1 cellular context compared by ENCODE assay signal in genomic region chr17:42866631-42867575, GRCh38.
A peak's percentile ranks its signal among the peaks of the same experiment; 100 is the strongest.
TF ChIP-seq lines count a peak whose summit lies in the region.

No MANE protein-coding gene starts in this region.

TF ChIP-seq in HepG2, 621 proteins besides CTCF, POLR2A, EP300 and RAD21 (continued from another document and continues in another):
- no peak for TF ChIP-seq FOXO4 (CRISPR knock-in tag; conservative IDR thresholded peaks at IDR 0.05)
- peak; percentile 43; the same call in 1 of the 2 replicates for TF ChIP-seq TFAP4 (IDR thresholded peaks at IDR 0.05; ENCODE audit: borderline replicate concordance, low read depth)
- no peak for TF ChIP-seq SIN3A (IDR thresholded peaks at IDR 0.05; ENCODE audit: borderline replicate concordance, low read depth, low read length)
- peak; percentile 78 for TF ChIP-seq HNF1A (IDR thresholded peaks at IDR 0.05; ENCODE audit: low read depth)
- TF ChIP-seq HNF1A (CRISPR knock-in tag; IDR thresholded peaks at IDR 0.05; ENCODE audit: borderline replicate concordance) = peak; percentile 90; the same call in 1 of the 2 replicates
- peak; percentile 100 for TF ChIP-seq ZNF232 (CRISPR knock-in tag; IDR thresholded peaks at IDR 0.05; ENCODE audit: borderline replicate concordance)
- no peak for TF ChIP-seq MAZ (IDR thresholded peaks at IDR 0.05; ENCODE audit: borderline replicate concordance, low read depth, low read length)
- no peak for TF ChIP-seq MAZ (CRISPR knock-in tag; IDR thresholded peaks at IDR 0.05; ENCODE audit: low read depth)
- no peak for TF ChIP-seq GZF1 (CRISPR knock-in tag; IDR thresholded peaks at IDR 0.05)
- TF ChIP-seq STAT5B (CRISPR knock-in tag; IDR thresholded peaks at IDR 0.05) = no peak
- TF ChIP-seq ZNF724P (CRISPR knock-in tag; IDR thresholded peaks at IDR 0.05; ENCODE audit: borderline replicate concordance) = no peak
- TF ChIP-seq ONECUT2 (CRISPR knock-in tag; IDR thresholded peaks at IDR 0.05) = 0 out of 2 replicates have a peak, but pooled peaks have one; percentile 48
- no peak for TF ChIP-seq ZNF790 (CRISPR knock-in tag; IDR thresholded peaks at IDR 0.05; ENCODE audit: borderline replicate concordance)
- TF ChIP-seq STAT6 (CRISPR knock-in tag; IDR thresholded peaks at IDR 0.05; ENCODE audit: borderline replicate concordance) = 0 out of 2 replicates have a peak, but pooled peaks have one; percentile 55
- TF ChIP-seq PTBP1 (IDR thresholded peaks at IDR 0.05; ENCODE audit: low read depth, low read length, poor library complexity, severe bottlenecking) = no peak
- no peak for TF ChIP-seq ATF5 (CRISPR knock-in tag; IDR thresholded peaks at IDR 0.05; ENCODE audit: low read depth)
- no peak for TF ChIP-seq ZNF383 (CRISPR knock-in tag; IDR thresholded peaks at IDR 0.05; ENCODE audit: borderline replicate concordance)
- TF ChIP-seq MXI1 (IDR thresholded peaks at IDR 0.05; ENCODE audit: borderline replicate concordance, low read depth, low read length) = peak; percentile 31; the same call in 1 of the 3 replicates
- TF ChIP-seq TOE1 (CRISPR knock-in tag; IDR thresholded peaks at IDR 0.05) = 0 out of 2 replicates have a peak, but pooled peaks have one; percentile 13
- TF ChIP-seq E2F1 (CRISPR knock-in tag; IDR thresholded peaks at IDR 0.05) = no peak
- peak; percentile 44; the same call in 1 of the 2 replicates for TF ChIP-seq HOXA3 (CRISPR knock-in tag; IDR thresholded peaks at IDR 0.05)
- no peak for TF ChIP-seq BRCA1 (CRISPR knock-in tag; IDR thresholded peaks at IDR 0.05)
- peak; percentile 97 for TF ChIP-seq ZNF609 (CRISPR knock-in tag; IDR thresholded peaks at IDR 0.05; ENCODE audit: borderline replicate concordance)
- TF ChIP-seq ZNF275 (CRISPR knock-in tag; IDR thresholded peaks at IDR 0.05; ENCODE audit: borderline replicate concordance) = no peak
- no peak for TF ChIP-seq THYN1 (CRISPR knock-in tag; IDR thresholded peaks at IDR 0.05; ENCODE audit: borderline replicate concordance, low read depth)
- TF ChIP-seq ESRRA (CRISPR knock-in tag; IDR thresholded peaks at IDR 0.05; ENCODE audit: low read depth) = peak; percentile 97
- TF ChIP-seq ZFX (CRISPR knock-in tag; IDR thresholded peaks at IDR 0.05; ENCODE audit: low read depth) = peak; percentile 50; the same call in 1 of the 2 replicates
- no peak for TF ChIP-seq CREB3 (CRISPR knock-in tag; IDR thresholded peaks at IDR 0.05)
- no peak for TF ChIP-seq FOSL1 (CRISPR knock-in tag; IDR thresholded peaks at IDR 0.05; ENCODE audit: borderline replicate concordance)
- TF ChIP-seq ZSCAN21 (CRISPR knock-in tag; IDR thresholded peaks at IDR 0.05; ENCODE audit: borderline replicate concordance) = no peak
- TF ChIP-seq HNRNPL (IDR thresholded peaks at IDR 0.05; ENCODE audit: low read depth, low read length) = no peak
- TF ChIP-seq ZNF230 (CRISPR knock-in tag; IDR thresholded peaks at IDR 0.05) = no peak
- TF ChIP-seq JARID2 (CRISPR knock-in tag; IDR thresholded peaks at IDR 0.05; ENCODE audit: insufficient replicate concordance) = no peak
- no peak for TF ChIP-seq CBX5 (CRISPR knock-in tag; IDR thresholded peaks at IDR 0.05; ENCODE audit: borderline replicate concordance)
- TF ChIP-seq PATZ1 (CRISPR knock-in tag; IDR thresholded peaks at IDR 0.05) = peak; percentile 77
- TF ChIP-seq GTF2F1 (IDR thresholded peaks at IDR 0.05; ENCODE audit: low read length) = no peak
- TF ChIP-seq SMC3 (IDR thresholded peaks at IDR 0.05; ENCODE audit: low read length) = 0 out of 2 replicates have a peak, but pooled peaks have one; percentile 9
- peak; percentile 80; the same call in 1 of the 2 replicates for TF ChIP-seq KDM6A (CRISPR knock-in tag; IDR thresholded peaks at IDR 0.05; ENCODE audit: low read depth)
- no peak for TF ChIP-seq RARG (CRISPR knock-in tag; IDR thresholded peaks at IDR 0.05; ENCODE audit: low read depth)
